31 cellular contexts compared by ENCODE assay signal in genomic region chr2:20627712-20628380, GRCh38. TPM values are rescaled to one million over a fixed set of nuclear protein-coding genes. Genes with fewer than 3 reads are reported as not detected.
DNase-seq lines count a peak whose midpoint lies in the region; ATAC-seq and TF ChIP-seq lines count a peak whose summit lies in the region.
"Had no signal": no experiment of that assay in that cellular context is flagged by ENCODE, and none has a peak within 500 bp of the region (broad histone marks: within the 10 kb centered on the region; RNA-seq: fewer than 3 reads in every experiment).

No MANE protein-coding gene starts in this region.

- no TSS peak for BruUV-seq in Calu3 (replicated peaks; lab: Mats Ljungman, UMichigan)
- no TSS peak for BruUV-seq in A673 (replicated peaks; lab: Mats Ljungman, UMichigan)

- H3K27ac Mint-ChIP-seq in brain: peak overlapping the region; percentile 35 to 49 (median 36)
- H3K27ac Mint-ChIP-seq in Calu3 (ENCODE audit: unreplicated experiment): no peak overlapping the region
- H3K27ac Mint-ChIP-seq: activated CD4-positive, alpha-beta memory T cell treated with anti-CD3 and anti-CD28 coated beads, Interleukin-2, amount 10 ng/mL, durations not matched to agents 7 days and 5 days; activated naive CD4-positive, alpha-beta T cell treated with anti-CD3 and anti-CD28 coated beads, Interleukin-2, amount 10 ng/mL, durations not matched to agents 7 days and 5 days; activated T-helper 17 cell treated with anti-CD3 and anti-CD28 coated beads, Interleukin-2, amount 50 U/mL, for 72 hours; CD4-positive, CD25-positive, alpha-beta regulatory T cell; stimulated activated naive CD8-positive, alpha-beta T cell treated with anti-CD3 and anti-CD28 coated beads, Interleukin-15, Interleukin-2, amounts not matched to agents 100 ng/mL and 50 ng/mL, for 24 hours had no signal

- CTCF ChIA-PET in Calu3 (lab: Charles Lee) (no interaction called here), A673 (lab: Charles Lee) (no interaction called here)

- no peaks in the 10 kb centered on the region for H3K36me3 Mint-ChIP-seq in brain
- H3K36me3 Mint-ChIP-seq in Calu3 (ENCODE audit: insufficient read depth, unreplicated experiment): no peaks in the 10 kb centered on the region
- H3K36me3 Mint-ChIP-seq: activated naive CD4-positive, alpha-beta T cell treated with anti-CD3 and anti-CD28 coated beads, Interleukin-2, amount 10 ng/mL, durations not matched to agents 7 days and 5 days had no signal

- POLR2A ChIA-PET in A673 (lab: Charles Lee; ENCODE audit: low non-redundant PET): no interaction called here

- ATAC-seq in left ventricle myocardium superior (no peak), esophagus mucosa (no peak)
- ATAC-seq: activated T-helper 17 cell treated with anti-CD3 and anti-CD28 coated beads, Interleukin-2, amount 50 U/mL, for 72 hours; gastroesophageal sphincter; Panc1 had no signal

- H3K36me3 ChIP-seq in tibial artery: peaks cover 18 to 66% (median 38%) of the 10 kb centered on the region in 3 donors
- no peaks in the 10 kb centered on the region for H3K36me3 ChIP-seq in A673 (ENCODE audit: insufficient read depth, low read length, poor library complexity, severe bottlenecking)
- H3K36me3 ChIP-seq: brain microvascular endothelial cell, SJCRH30 had no signal

- peak; percentile 16 for DNase-seq in left ventricle myocardium superior
- DNase-seq in posterior vena cava (ENCODE audit: low spot score): peak; percentile 28
- peak in 1 of 2 donors; percentile 55 for DNase-seq in tibial artery
- no peak for DNase-seq in Calu3
- DNase-seq in A673 (ENCODE audit: low spot score): no peak
- DNase-seq: activated CD4-positive, alpha-beta memory T cell treated with anti-CD3 and anti-CD28 coated beads, Interleukin-2, amount 10 ng/mL, durations not matched to agents 7 days and 5 days; activated naive CD4-positive, alpha-beta T cell treated with anti-CD3 and anti-CD28 coated beads, Interleukin-2, amount 10 ng/mL, durations not matched to agents 7 days and 5 days; brain microvascular endothelial cell; CD4-positive, CD25-positive, alpha-beta regulatory T cell; GM23248; hypothalamus; mesendoderm; NCI-H146; NCI-H345; NCI-H774; nucleus accumbens; SJCRH30; stimulated activated CD4-positive, alpha-beta T cell treated with anti-CD3 and anti-CD28 coated beads, Interleukin-1b, Interleukin-23, amount 100 ng/mL, for 48 hours; SW 1271; T-helper 9 cell had no signal

- no peak overlapping the region for H3K4me3 Mint-ChIP-seq in brain
- H3K4me3 Mint-ChIP-seq in Calu3 (ENCODE audit: low read depth, unreplicated experiment): no peak overlapping the region
- H3K4me3 Mint-ChIP-seq: activated CD4-positive, alpha-beta memory T cell treated with anti-CD3 and anti-CD28 coated beads, Interleukin-2, amount 10 ng/mL, durations not matched to agents 7 days and 5 days; activated naive CD4-positive, alpha-beta T cell treated with anti-CD3 and anti-CD28 coated beads, Interleukin-2, amount 10 ng/mL, durations not matched to agents 7 days and 5 days; activated T-helper 17 cell treated with anti-CD3 and anti-CD28 coated beads, Interleukin-2, amount 50 U/mL, for 72 hours; CD4-positive, CD25-positive, alpha-beta regulatory T cell; stimulated activated naive CD8-positive, alpha-beta T cell treated with anti-CD3 and anti-CD28 coated beads, Interleukin-15, Interleukin-2, amounts not matched to agents 100 ng/mL and 50 ng/mL, for 24 hours had no signal

- H3K4me3 ChIP-seq in tibial artery: no peak overlapping the region
- H3K4me3 ChIP-seq in A673 (ENCODE audit: low read depth, low read length, poor library complexity, severe bottlenecking): no peak overlapping the region
- H3K4me3 ChIP-seq: dorsolateral prefrontal cortex, gastroesophageal sphincter, GM23248, SJCRH30, smooth muscle cell, thoracic aorta had no signal

- intact Hi-C loops in left ventricle myocardium superior (cut with micrococcal nuclease) (no loop called here), posterior vena cava (cut with DNase I) (no loop called here), tibial artery (cut with DNase I; ENCODE audit: low total_unique reads) (no loop called here), Calu3 (cut with micrococcal nuclease; ENCODE audit: unreplicated experiment) (no loop called here), A673 (cut with micrococcal nuclease; ENCODE audit: unreplicated experiment) (no loop called here)

- TF ChIP-seq CTCF in brain (conservative IDR thresholded peaks at IDR 0.05) (no peak), tibial artery (IDR thresholded peaks at IDR 0.05) (no peak), Calu3 (IDR thresholded peaks at IDR 0.05; ENCODE audit: unreplicated experiment) (no peak), A673 (conservative IDR thresholded peaks at IDR 0.05; ENCODE audit: low read depth, low read length) (no peak)

- H3K9me3 Mint-ChIP-seq in brain (no peaks in the 10 kb centered on the region), Calu3 (ENCODE audit: low read depth, unreplicated experiment) (no peaks in the 10 kb centered on the region)
- H3K9me3 Mint-ChIP-seq: activated CD4-positive, alpha-beta memory T cell treated with anti-CD3 and anti-CD28 coated beads, Interleukin-2, amount 10 ng/mL, durations not matched to agents 7 days and 5 days; activated naive CD4-positive, alpha-beta T cell treated with anti-CD3 and anti-CD28 coated beads, Interleukin-2, amount 10 ng/mL, durations not matched to agents 7 days and 5 days; activated T-helper 17 cell treated with anti-CD3 and anti-CD28 coated beads, Interleukin-2, amount 50 U/mL, for 72 hours; CD4-positive, CD25-positive, alpha-beta regulatory T cell; stimulated activated naive CD8-positive, alpha-beta T cell treated with anti-CD3 and anti-CD28 coated beads, Interleukin-15, Interleukin-2, amounts not matched to agents 100 ng/mL and 50 ng/mL, for 24 hours had no signal

- H3K4me1 ChIP-seq in tibial artery: peaks cover 0 to 44% (median 6%) of the 10 kb centered on the region in 4 donors
- H3K4me1 ChIP-seq in A673 (ENCODE audit: insufficient read depth, low read length, poor library complexity, severe bottlenecking): peaks cover 12% of the 10 kb centered on the region

- H3K27me3 ChIP-seq in tibial artery (no peaks in the 10 kb centered on the region), A673 (replicated peaks; ENCODE audit: insufficient read depth, low read depth, low read length, poor library complexity) (no peaks in the 10 kb centered on the region)
- H3K27me3 ChIP-seq: brain microvascular endothelial cell, dorsolateral prefrontal cortex, gastroesophageal sphincter, SJCRH30 had no signal

- H3K27ac ChIP-seq in tibial artery (peak overlapping the region; percentile 35 to 99), A673 (ENCODE audit: low read depth, low read length, poor library complexity, severe bottlenecking) (no peak overlapping the region)
- H3K27ac ChIP-seq: brain microvascular endothelial cell, GM23248, SJCRH30 had no signal

- H3K27me3 Mint-ChIP-seq in brain (no peaks in the 10 kb centered on the region), Calu3 (ENCODE audit: unreplicated experiment) (no peaks in the 10 kb centered on the region)
- H3K27me3 Mint-ChIP-seq: activated CD4-positive, alpha-beta memory T cell treated with anti-CD3 and anti-CD28 coated beads, Interleukin-2, amount 10 ng/mL, durations not matched to agents 7 days and 5 days; activated naive CD4-positive, alpha-beta T cell treated with anti-CD3 and anti-CD28 coated beads, Interleukin-2, amount 10 ng/mL, durations not matched to agents 7 days and 5 days; activated T-helper 17 cell treated with anti-CD3 and anti-CD28 coated beads, Interleukin-2, amount 50 U/mL, for 72 hours; CD4-positive, CD25-positive, alpha-beta regulatory T cell; stimulated activated naive CD8-positive, alpha-beta T cell treated with anti-CD3 and anti-CD28 coated beads, Interleukin-15, Interleukin-2, amounts not matched to agents 100 ng/mL and 50 ng/mL, for 24 hours had no signal

- H3K9me3 ChIP-seq in tibial artery (no peaks in the 10 kb centered on the region), A673 (ENCODE audit: low read depth, low read length, poor library complexity, severe bottlenecking) (no peaks in the 10 kb centered on the region)
- H3K9me3 ChIP-seq: gastroesophageal sphincter, SJCRH30, thoracic aorta had no signal

- H3K4me1 Mint-ChIP-seq in brain: peaks cover 51% of the 10 kb centered on the region
- H3K4me1 Mint-ChIP-seq in Calu3 (ENCODE audit: low read depth, unreplicated experiment): no peaks in the 10 kb centered on the region
- H3K4me1 Mint-ChIP-seq: activated CD4-positive, alpha-beta memory T cell treated with anti-CD3 and anti-CD28 coated beads, Interleukin-2, amount 10 ng/mL, durations not matched to agents 7 days and 5 days; activated naive CD4-positive, alpha-beta T cell treated with anti-CD3 and anti-CD28 coated beads, Interleukin-2, amount 10 ng/mL, durations not matched to agents 7 days and 5 days; activated T-helper 17 cell treated with anti-CD3 and anti-CD28 coated beads, Interleukin-2, amount 50 U/mL, for 72 hours; CD4-positive, CD25-positive, alpha-beta regulatory T cell had no signal

RNA-seq across cellular contexts. Expression of gene HS1BP3, which starts 23.1 kb away (rescaled TPM):
- polyA plus RNA-seq in brain (ENCODE audit: insufficient read depth, low read depth, low replicate concordance): 46.7 TPM
- total RNA-seq in left ventricle myocardium superior (20.2 TPM), posterior vena cava (10 to 100 TPM; 37.1 to 41.8 TPM), Calu3 (2022) (26.4 and 28.5 TPM in 2 replicates), esophagus mucosa (12.4 TPM), A673 (2021) (12.6 and 13.2 TPM in 2 replicates)

RNA-seq across cellular contexts. Expression of gene GDF7, which starts 39.1 kb away (rescaled TPM):
- polyA plus RNA-seq in brain (ENCODE audit: insufficient read depth, low read depth, low replicate concordance): 0.10 TPM
- 0.32 TPM for total RNA-seq in left ventricle myocardium superior
- total RNA-seq in posterior vena cava: 1 to 10 TPM; 3.6 to 3.8 TPM
- total RNA-seq in Calu3 (2022): not detected in 2 replicates
- total RNA-seq in esophagus mucosa: 0.32 TPM
- not detected in 2 replicates for total RNA-seq in A673 (2021)
- total RNA-seq: activated CD4-positive, alpha-beta memory T cell treated with anti-CD3 and anti-CD28 coated beads, Interleukin-2, amount 10 ng/mL, durations not matched to agents 7 days and 5 days; GM23248; HT-29 had no signal
- polyA plus RNA-seq: fibroblast of lung, smooth muscle cell had no signal

Comparison
In these comparisons a context has a peak if more than half of its experiments do, and no peak if none do; other contexts are left out.
1. DNase-seq: peak in left ventricle myocardium superior (single experiment) and posterior vena cava (single experiment); none in Calu3 (single experiment) and A673 (single experiment).